14 cellular contexts compared by ENCODE assay signal in the genomic region with DNA sequence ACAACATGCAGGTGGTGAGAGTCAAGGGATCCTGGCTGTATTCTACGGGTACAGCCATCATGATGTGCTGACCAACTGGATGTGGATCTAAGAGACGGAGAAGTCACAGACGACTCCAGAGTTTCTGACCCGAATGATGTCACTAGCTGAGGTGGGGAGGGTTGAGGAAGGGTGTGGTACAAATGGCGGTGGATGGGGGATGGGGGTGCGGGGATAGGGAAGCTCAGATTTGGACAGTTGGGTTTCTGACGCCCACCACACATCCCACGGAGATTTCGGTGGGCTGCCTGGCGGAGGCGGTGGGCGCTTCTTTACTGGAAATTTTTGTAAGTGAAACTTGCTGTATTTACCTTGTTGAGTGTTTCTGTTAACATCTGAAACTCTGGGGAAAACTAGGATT.
DNase-seq lines count a peak whose midpoint lies in the region; ATAC-seq and TF ChIP-seq lines count a peak whose summit lies in the region.
"Had no signal": no experiment of that assay in that cellular context is flagged by ENCODE, and none has a peak within 500 bp of the region (broad histone marks: within the 10 kb centered on the region; RNA-seq: fewer than 3 reads in every experiment).

No MANE protein-coding gene starts in this region.

- H3K27me3 ChIP-seq in GM23338 (ENCODE audit: insufficient read depth) (peaks cover 41% of the 10 kb centered on the region), PC-9 (ENCODE audit: insufficient read depth, low read depth) (peaks cover 5% of the 10 kb centered on the region; the same call in 1 of the 2 replicates), neural progenitor cell (peaks cover 50% of the 10 kb centered on the region)

- H3K9me3 Mint-ChIP-seq in GM23338 (no peaks in the 10 kb centered on the region), glutamatergic neuron (ENCODE audit: unreplicated experiment) (no peaks in the 10 kb centered on the region), neural progenitor cell (no peaks in the 10 kb centered on the region)

- H3K4me3 Mint-ChIP-seq in GM23338 = peak overlapping the region; percentile 8; the same call in 1 of the 3 replicates
- peak overlapping the region; percentile 68 for H3K4me3 Mint-ChIP-seq in glutamatergic neuron (ENCODE audit: unreplicated experiment)
- peak overlapping the region; percentile 4 for H3K4me3 Mint-ChIP-seq in neural progenitor cell

- ATAC-seq in GM23338 (no peak), HG03280 (IDR thresholded peaks at IDR 0.05; ENCODE audit: unreplicated experiment) (no peak)

- H3K4me1 Mint-ChIP-seq in GM23338 (no peaks in the 10 kb centered on the region), glutamatergic neuron (ENCODE audit: low read depth, unreplicated experiment) (peaks cover 8% of the 10 kb centered on the region), neural progenitor cell (peaks cover 5% of the 10 kb centered on the region)

- H3F3A ChIP-seq in GM23338 (replicated peaks; ENCODE audit: low read depth) = no peaks in the 10 kb centered on the region
- H3F3A ChIP-seq in PC-9 (ENCODE audit: insufficient read depth, low read depth) = 0 out of 2 replicates have a peak, but pooled peaks cover 6% of the 10 kb centered on the region
- H3F3A ChIP-seq in neural progenitor cell (ENCODE audit: low read depth) = no peaks in the 10 kb centered on the region

- H3K79me2 ChIP-seq in GM23338 (replicated peaks; ENCODE audit: insufficient read depth) (no peaks in the 10 kb centered on the region), PC-9 (ENCODE audit: low read depth) (no peaks in the 10 kb centered on the region), neural progenitor cell (ENCODE audit: low read depth) (no peaks in the 10 kb centered on the region)

- H3K27ac Mint-ChIP-seq in GM23338 = no peak overlapping the region
- no peak overlapping the region for H3K27ac Mint-ChIP-seq in glutamatergic neuron (ENCODE audit: unreplicated experiment)
- no peak overlapping the region for H3K27ac Mint-ChIP-seq in neural progenitor cell
- H3K27ac Mint-ChIP-seq: CD4-positive, CD25-positive, alpha-beta regulatory T cell had no signal

- H3K36me3 ChIP-seq in GM23338 (ENCODE audit: insufficient read depth) (no peaks in the 10 kb centered on the region), PC-9 (ENCODE audit: low read depth) (no peaks in the 10 kb centered on the region), neural progenitor cell (no peaks in the 10 kb centered on the region)
- H3K36me3 ChIP-seq: SJCRH30 had no signal

- H3K27me3 Mint-ChIP-seq in GM23338 (ENCODE audit: insufficient read depth, low read depth, poor library complexity) = peaks cover 29% of the 10 kb centered on the region
- H3K27me3 Mint-ChIP-seq in glutamatergic neuron (ENCODE audit: unreplicated experiment) = peaks cover 19% of the 10 kb centered on the region
- H3K27me3 Mint-ChIP-seq in neural progenitor cell (ENCODE audit: insufficient read depth, low read depth) = peaks cover 32% of the 10 kb centered on the region

- H3K27ac ChIP-seq in GM23338 (ENCODE audit: low read depth) (no peak overlapping the region), PC-9 (no peak overlapping the region), neural progenitor cell (no peak overlapping the region)
- H3K27ac ChIP-seq: RWPE1, SJCRH30 had no signal

- BruUV-seq in PC-9 (replicated peaks; lab: Mats Ljungman, UMichigan) = no TSS peak

- H3K9me3 ChIP-seq in PC-9 (ENCODE audit: insufficient read depth, low read depth) (no peaks in the 10 kb centered on the region), neural progenitor cell (ENCODE audit: low read depth) (no peaks in the 10 kb centered on the region)
- H3K9me3 ChIP-seq: SJCRH30 had no signal

- no peak overlapping the region for H3K9ac ChIP-seq in neural progenitor cell

- POLR2A ChIA-PET in PC-9 (lab: Charles Lee; ENCODE audit: unreplicated experiment) = interaction anchor here (0.6 kb wide), 1 partner anchor 102 kb away, joined by 5 read pairs; no protein-coding TSS in a partner anchor

- H4K20me1 ChIP-seq in GM23338 (replicated peaks; ENCODE audit: insufficient read depth) (no peaks in the 10 kb centered on the region), PC-9 (ENCODE audit: insufficient read depth) (no peaks in the 10 kb centered on the region), neural progenitor cell (ENCODE audit: low read depth) (no peaks in the 10 kb centered on the region)

- H3K9me2 ChIP-seq in GM23338 (ENCODE audit: insufficient read depth) (no peaks in the 10 kb centered on the region), PC-9 (ENCODE audit: insufficient read depth) (no peaks in the 10 kb centered on the region)

- no peak for DNase-seq in GM23338 (ENCODE audit: low spot score)
- no peak for DNase-seq in PC-9
- DNase-seq in glutamatergic neuron = no peak
- no peak for DNase-seq in neural progenitor cell (ENCODE audit: low spot score)
- DNase-seq in GM20000 (ENCODE audit: low spot score) = no peak
- DNase-seq in HuH-7 (ENCODE audit: low spot score) = no peak
- no peak for DNase-seq in NCI-H69 (lab: John Stamatoyannopoulos, UW)
- DNase-seq: Calu3; CD4-positive, CD25-positive, alpha-beta regulatory T cell; NCI-H1417 treated with DMSO at 0.1 percent for 48 hours; NCI-H1930; SJCRH30 had no signal

- CTCF ChIA-PET in PC-9 (lab: Charles Lee) = no interaction called here

- intact Hi-C loops in PC-9 (cut with micrococcal nuclease; ENCODE audit: unreplicated experiment) = no loop called here

- peak overlapping the region; percentile 72; the same call in 1 of the 2 replicates for H3K4me3 ChIP-seq in GM23338
- no peak overlapping the region for H3K4me3 ChIP-seq in PC-9
- no peak overlapping the region for H3K4me3 ChIP-seq in neural progenitor cell
- H3K4me3 ChIP-seq: SJCRH30 had no signal

- H3K36me3 Mint-ChIP-seq in GM23338 (ENCODE audit: low read depth) = no peaks in the 10 kb centered on the region
- no peaks in the 10 kb centered on the region for H3K36me3 Mint-ChIP-seq in glutamatergic neuron (ENCODE audit: unreplicated experiment)
- H3K36me3 Mint-ChIP-seq in neural progenitor cell = no peaks in the 10 kb centered on the region
- H3K36me3 Mint-ChIP-seq: CD4-positive, CD25-positive, alpha-beta regulatory T cell had no signal

- H3K4me2 ChIP-seq in GM23338 = peak overlapping the region; percentile 90; the same call in 1 of the 2 replicates
- H3K4me2 ChIP-seq in PC-9 = peak overlapping the region; percentile 78; the same call in 1 of the 2 replicates
- H3K4me2 ChIP-seq in neural progenitor cell = no peak overlapping the region

- H3K4me1 ChIP-seq in GM23338 (ENCODE audit: insufficient read depth) (peaks cover 5% of the 10 kb centered on the region; the same call in 1 of the 2 replicates), PC-9 (replicated peaks; ENCODE audit: insufficient read depth) (no peaks in the 10 kb centered on the region), neural progenitor cell (peaks cover 5% of the 10 kb centered on the region)
- H3K4me1 ChIP-seq: SJCRH30 had no signal

- TF ChIP-seq CTCF in GM23338 (conservative IDR thresholded peaks at IDR 0.05; ENCODE audit: low read depth in 2 of 2) (no peak), PC-9 (conservative IDR thresholded peaks at IDR 0.05) (no peak), glutamatergic neuron (IDR thresholded peaks at IDR 0.05; ENCODE audit: partially characterized antibody, unreplicated experiment) (no peak), neural progenitor cell (IDR thresholded peaks at IDR 0.05) (no peak), GM20000 (IDR thresholded peaks at IDR 0.05; ENCODE audit: extremely low read depth, missing control alignments) (no peak)

- H2AFZ ChIP-seq in GM23338 (no peak overlapping the region), PC-9 (no peak overlapping the region), neural progenitor cell (replicated peaks) (no peak overlapping the region)

Comparison
In these comparisons a context has a peak if more than half of its experiments do, and no peak if none do; other contexts are left out.
1. H3K4me3 Mint-ChIP-seq: peak in every context shown above with its lines; median percentile 68 in glutamatergic neuron; 8 in GM23338; 4 in neural progenitor cell.